20 cellular contexts compared by ENCODE assay signal in genomic region chr20:25285856-25286798, GRCh38. TPM values are rescaled to one million over a fixed set of nuclear protein-coding genes. Genes with fewer than 3 reads are reported as not detected.
DNase-seq lines count a peak whose midpoint lies in the region; ATAC-seq and TF ChIP-seq lines count a peak whose summit lies in the region.
"Had no signal": no experiment of that assay in that cellular context is flagged by ENCODE, and none has a peak within 500 bp of the region (broad histone marks: within the 10 kb centered on the region; RNA-seq: fewer than 3 reads in every experiment).

No MANE protein-coding gene starts in this region.

- no peaks in the 10 kb centered on the region for H3K27me3 ChIP-seq in breast epithelium
- no peaks in the 10 kb centered on the region for H3K27me3 ChIP-seq in thyroid gland
- no peaks in the 10 kb centered on the region for H3K27me3 ChIP-seq in vagina

- 90 to 94% methylated on average over 19 to 20 of the region's 24 CpGs for WGBS in thyroid gland, 2 donors

- no peak for ATAC-seq in left lobe of liver
- ATAC-seq: activated T-helper 17 cell treated with anti-CD3 and anti-CD28 coated beads, Interleukin-2, amount 50 U/mL, for 72 hours; CD8-positive, alpha-beta T cell; GM12878 had no signal

- intact Hi-C loops in breast epithelium (cut with DNase I; ENCODE audit: low total_unique reads), result no loop called here
- intact Hi-C loops in thyroid gland (cut with DNase I), result no loop called here
- intact Hi-C loops in vagina (cut with DNase I), result no loop called here

- H3K36me3 ChIP-seq in breast epithelium (peaks cover 15% of the 10 kb centered on the region), thyroid gland (peaks cover 56 to 69% of the 10 kb centered on the region in 2 donors), vagina (peaks cover 0 to 82% of the 10 kb centered on the region in 2 donors)

- no peaks in the 10 kb centered on the region for H3K9me3 ChIP-seq in breast epithelium
- no peaks in the 10 kb centered on the region for H3K9me3 ChIP-seq in thyroid gland
- H3K9me3 ChIP-seq in vagina, result no peaks in the 10 kb centered on the region
- H3K9me3 ChIP-seq: A549 had no signal

- TF ChIP-seq POLR2A in breast epithelium (IDR thresholded peaks at IDR 0.05), result no peak
- no peak for TF ChIP-seq POLR2A in thyroid gland (IDR thresholded peaks at IDR 0.05)
- no peak for TF ChIP-seq POLR2A in vagina (IDR thresholded peaks at IDR 0.05)

- H3K4me3 ChIP-seq in breast epithelium (no peak overlapping the region), thyroid gland (replicated peaks in 1 of 3) (no peak overlapping the region), vagina (no peak overlapping the region)
- H3K4me3 ChIP-seq: A549, GM12878, K562, smooth muscle cell had no signal

- peak; percentile 54 for DNase-seq in activated effector memory CD4-positive, alpha-beta T cell treated with anti-CD3 and anti-CD28 coated beads, Interleukin-2, amount 50 U/mL, for 16 hours
- DNase-seq in activated effector memory CD4-positive, alpha-beta T cell treated with Interleukin-2 at 50 U/mL for 16 hours, result no peak
- peak; percentile 13 to 43 for DNase-seq in breast epithelium (ENCODE audit: low spot score in 2 of 2)
- DNase-seq in left lobe of liver (ENCODE audit: low spot score), result peak; percentile 33
- peak; percentile 1 for DNase-seq in thyroid gland
- no peak for DNase-seq in DMS 273 (lab: John Stamatoyannopoulos, UW; ENCODE audit: unreplicated experiment)
- no peak for DNase-seq in cerebellar cortex (ENCODE audit: low spot score)
- DNase-seq in vagina (ENCODE audit: extremely low spot score in 2 of 2), result no peak
- DNase-seq: activated CD4-positive, alpha-beta memory T cell treated with anti-CD3 and anti-CD28 coated beads, Interleukin-2, amount 10 ng/mL, durations not matched to agents 7 days and 5 days; CD8-positive, alpha-beta T cell; cerebellar nuclear complex; EL; midbrain; nucleus accumbens; T-helper 9 cell had no signal

- no peak for TF ChIP-seq CTCF in breast epithelium (IDR thresholded peaks at IDR 0.05)
- no peak for TF ChIP-seq CTCF in thyroid gland (IDR thresholded peaks at IDR 0.05)
- TF ChIP-seq CTCF in vagina (IDR thresholded peaks at IDR 0.05), result no peak

- H3K4me1 ChIP-seq in breast epithelium (no peaks in the 10 kb centered on the region), thyroid gland (no peaks in the 10 kb centered on the region), vagina (no peaks in the 10 kb centered on the region)
- H3K4me1 ChIP-seq: A549 had no signal

- H3K27ac ChIP-seq in breast epithelium (no peak overlapping the region), thyroid gland (no peak overlapping the region), vagina (no peak overlapping the region)
- H3K27ac ChIP-seq: A549 had no signal

RNA-seq across cellular contexts. Expression of gene PYGB, which starts 38.2 kb away (rescaled TPM):
- total RNA-seq in breast epithelium, result 100 to 1,000 TPM in 2 of 3 donors, 10 to 100 TPM in 1; 95.7 to 128 (median 121) TPM
- total RNA-seq in left lobe of liver, result 10.3 TPM
- total RNA-seq in thyroid gland, result 100 to 1,000 TPM in 1 of 4 donors, 10 to 100 TPM in 3; 83.2 to 141 (median 94.6) TPM
- total RNA-seq in vagina, result 117 TPM

Comparison
In these comparisons a context has a peak if more than half of its experiments do, and no peak if none do; other contexts are left out.
1. DNase-seq: peak in activated effector memory CD4-positive, alpha-beta T cell treated with anti-CD3 and anti-CD28 coated beads, Interleukin-2, amount 50 U/mL, for 16 hours (single experiment), breast epithelium (2 of 2), left lobe of liver (single experiment) and thyroid gland (2 of 2); none in activated effector memory CD4-positive, alpha-beta T cell treated with Interleukin-2 at 50 U/mL for 16 hours (single experiment), DMS 273 (single experiment), cerebellar cortex (single experiment) and vagina (0 of 2).